Comparison of ENCODE assay signal across 8 cellular contexts in the genomic region with DNA sequence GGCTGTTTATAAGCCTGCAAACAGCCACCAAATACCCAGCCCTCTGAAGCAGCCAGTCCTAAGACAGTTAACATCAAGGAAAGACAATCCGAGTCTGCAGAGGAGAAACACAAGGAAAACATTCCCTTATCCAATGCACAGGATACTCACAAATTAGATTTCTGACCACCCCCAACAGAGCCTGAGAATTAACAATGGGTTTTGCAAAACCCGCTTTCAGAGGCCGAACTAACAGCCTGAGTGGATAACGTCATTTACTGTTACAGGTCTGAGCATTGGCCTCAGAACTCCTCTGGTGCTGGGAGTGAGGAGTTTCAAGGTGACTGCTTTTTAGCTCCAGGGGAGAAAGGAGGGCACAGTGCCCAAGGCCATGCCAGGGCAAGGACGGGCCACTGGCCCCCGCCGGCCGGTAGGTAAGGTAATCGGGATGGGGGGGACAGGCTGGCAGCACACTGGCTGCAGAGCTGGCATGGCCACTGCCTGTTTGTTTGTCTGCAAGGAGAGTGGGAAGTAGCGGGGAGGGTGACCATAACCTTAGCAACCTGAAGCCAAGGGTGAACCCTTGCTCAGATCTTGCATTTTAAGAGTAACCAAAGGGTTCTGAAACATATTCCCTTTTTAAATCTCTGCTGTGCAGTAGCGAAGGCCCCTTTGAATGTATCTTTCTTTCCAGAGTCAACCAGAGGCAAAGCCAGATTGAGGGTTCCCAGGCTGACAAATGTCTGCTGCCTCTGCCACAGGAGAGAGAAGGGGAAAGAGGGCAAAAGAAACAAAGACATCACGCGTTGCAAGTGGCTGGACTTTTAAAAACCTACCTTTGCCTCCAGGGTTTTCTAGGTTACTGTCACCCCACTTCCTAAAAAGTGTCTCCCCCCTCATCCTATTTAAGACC.
A peak's percentile ranks its signal among the peaks of the same experiment; 100 is the strongest.
DNase-seq lines count a peak whose midpoint lies in the region; ATAC-seq and TF ChIP-seq lines count a peak whose summit lies in the region.

No MANE protein-coding gene starts in this region.

- H3F3A ChIP-seq in DOHH2 (ENCODE audit: control insufficient read depth, insufficient read depth): peaks cover 22% of the 10 kb centered on the region

- H3K27me3 ChIP-seq in DOHH2 (ENCODE audit: control insufficient read depth, low read length): no peaks in the 10 kb centered on the region
- H3K27me3 ChIP-seq in duodenal mucosa (ENCODE audit: control insufficient read depth in 1 of 2, insufficient read depth in 2 of 2, low read length in 2 of 2): no peaks in the 10 kb centered on the region
- no peaks in the 10 kb centered on the region for H3K27me3 ChIP-seq in muscle layer of duodenum (ENCODE audit: low read depth, low read length)

- peak overlapping the region; percentile 58 to 64 for H3K9ac ChIP-seq in duodenal mucosa (ENCODE audit: low read depth in 1 of 2, low read length in 2 of 2)

- H3K4me3 ChIP-seq in DOHH2 (ENCODE audit: low read length) (peak overlapping the region; percentile 89), duodenal mucosa (ENCODE audit: low read depth in 1 of 2, low read length in 2 of 2) (peak overlapping the region; percentile 44 to 59), muscle layer of duodenum (ENCODE audit: low read depth in 1 of 2, low read length in 2 of 2) (peak overlapping the region; percentile 43 to 56)

- H3K4me1 ChIP-seq in DOHH2 (ENCODE audit: control insufficient read depth, low read length): peaks cover 89% of the 10 kb centered on the region
- peaks cover 83 to 96% of the 10 kb centered on the region in 2 donors for H3K4me1 ChIP-seq in duodenal mucosa (ENCODE audit: control insufficient read depth in 1 of 2, insufficient read depth in 2 of 2, low read length in 2 of 2)
- H3K4me1 ChIP-seq in muscle layer of duodenum (ENCODE audit: control insufficient read depth in 1 of 2, insufficient read depth in 2 of 2, low read length in 2 of 2): peaks cover 81 to 84% of the 10 kb centered on the region in 2 donors

- H3K27ac ChIP-seq in DOHH2 (ENCODE audit: low read depth, low read length): peak overlapping the region; percentile 93
- peak overlapping the region; percentile 68 for H3K27ac ChIP-seq in duodenal mucosa (ENCODE audit: low read depth, low read length)
- peak overlapping the region; percentile 98 for H3K27ac ChIP-seq in muscle layer of duodenum (ENCODE audit: low read length)

- H3K36me3 ChIP-seq in DOHH2 (ENCODE audit: control insufficient read depth, low read length) (peaks cover 77% of the 10 kb centered on the region), duodenal mucosa (ENCODE audit: control insufficient read depth in 1 of 2, insufficient read depth in 2 of 2, low read length in 2 of 2) (peaks cover 0 to 7% of the 10 kb centered on the region in 2 donors), muscle layer of duodenum (ENCODE audit: control insufficient read depth in 1 of 2, insufficient read depth in 2 of 2, low read length in 2 of 2) (no peaks in the 10 kb centered on the region)

- H3K79me2 ChIP-seq in DOHH2 (ENCODE audit: control insufficient read depth, low read length): peaks cover 99% of the 10 kb centered on the region

- ATAC-seq in GM21526 (IDR thresholded peaks at IDR 0.05; ENCODE audit: low FRiP score, unreplicated experiment): no peak

- H3K9me3 ChIP-seq in DOHH2 (ENCODE audit: control insufficient read depth, insufficient read depth, low read length) (no peaks in the 10 kb centered on the region), duodenal mucosa (ENCODE audit: control insufficient read depth in 1 of 2, low read length in 2 of 2) (no peaks in the 10 kb centered on the region), muscle layer of duodenum (ENCODE audit: control insufficient read depth in 1 of 2, low read length in 2 of 2) (no peaks in the 10 kb centered on the region)

- peak; percentile 70 for DNase-seq in NCI-H748 (lab: John Stamatoyannopoulos, UW; ENCODE audit: unreplicated experiment)
- DNase-seq in UCSD-AML1 (lab: John Stamatoyannopoulos, UW; ENCODE audit: unreplicated experiment): no peak
- no peak for DNase-seq in stimulated activated CD4-positive, alpha-beta T cell treated with anti-CD3 and anti-CD28 coated beads, Interleukin-1b, Interleukin-23, amount 100 ng/mL, for 48 hours
- DNase-seq in activated CD4-positive, alpha-beta T cell treated with anti-CD3 and anti-CD28 coated beads, Interleukin-2, amount 50 U/mL, for 4 hours: no peak

- H3K9me2 ChIP-seq in DOHH2 (replicated peaks; ENCODE audit: control insufficient read depth, low read length): no peaks in the 10 kb centered on the region

- H3K4me2 ChIP-seq in DOHH2 (ENCODE audit: low read length): peak overlapping the region; percentile 92

- TF ChIP-seq CTCF in DOHH2 (IDR thresholded peaks at IDR 0.05; ENCODE audit: low read depth, low read length, poor library complexity, severe bottlenecking): no peak

- peaks cover 7% of the 10 kb centered on the region; the same call in 1 of the 2 replicates for H4K20me1 ChIP-seq in DOHH2 (ENCODE audit: control insufficient read depth, insufficient read depth, low read depth, low read length)
